In the genomic region with DNA sequence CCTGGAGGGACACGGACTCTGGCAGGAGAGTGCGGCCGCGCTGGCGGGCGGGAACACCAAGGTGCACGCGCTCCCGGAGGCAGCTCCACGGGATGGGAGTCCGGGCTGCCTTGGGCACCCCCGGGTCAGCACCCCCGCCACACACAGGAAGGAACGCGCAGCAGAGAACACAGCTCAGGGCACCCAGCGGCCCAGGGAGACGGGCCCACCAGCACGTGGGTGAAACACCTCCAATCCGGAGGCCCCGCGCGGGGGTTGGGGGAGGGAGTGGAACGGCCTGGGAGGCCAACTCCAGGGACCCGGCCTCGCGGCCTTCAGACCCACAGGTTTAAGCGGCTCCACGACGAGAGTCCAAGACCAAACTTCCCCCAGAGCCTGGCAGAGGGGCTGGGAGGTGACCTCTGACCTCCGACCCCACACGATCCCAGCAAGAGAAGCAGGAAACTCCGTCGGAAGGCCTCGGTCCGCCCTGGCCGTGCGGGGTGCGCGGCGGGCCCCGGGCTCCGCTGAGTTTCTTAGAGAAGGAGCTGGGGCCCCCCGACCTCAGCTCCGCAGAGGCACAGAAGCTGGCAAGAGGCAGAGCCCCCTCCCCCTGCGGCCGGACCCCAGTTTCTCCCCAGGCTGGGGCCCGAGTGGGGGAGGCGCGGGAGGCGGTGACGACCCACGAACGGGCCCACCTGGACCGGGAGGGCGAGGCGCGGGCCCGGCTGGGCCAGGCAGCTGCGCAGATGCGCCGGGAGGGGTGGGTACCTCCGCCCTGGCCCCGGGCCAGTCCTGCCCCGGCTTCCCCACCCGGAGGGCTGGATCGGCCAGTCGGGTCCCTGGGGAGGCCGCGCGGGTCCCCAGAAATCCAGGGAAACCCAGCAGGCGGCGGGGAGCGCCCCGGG, we compare ENCODE assay signal across 1 cellular context.
A peak's percentile ranks its signal among the peaks of the same experiment; 100 is the strongest.
TF ChIP-seq lines count a peak whose summit lies in the region.

No MANE protein-coding gene starts in this region.

TF ChIP-seq in IMR-90, 13 proteins besides CTCF, POLR2A, EP300 and RAD21:
- TF ChIP-seq CEBPB (IDR thresholded peaks at IDR 0.05; ENCODE audit: low read depth, low read length) (no peak), RCOR1 (IDR thresholded peaks at IDR 0.05; ENCODE audit: insufficient replicate concordance, low read length) (no peak), FOS (IDR thresholded peaks at IDR 0.05; ENCODE audit: low read depth, low read length) (no peak), MAFK (IDR thresholded peaks at IDR 0.05; ENCODE audit: low read depth, low read length) (no peak), BHLHE40 (IDR thresholded peaks at IDR 0.05; ENCODE audit: low read depth, low read length) (no peak; the same call in 1 of the 2 replicates), MAZ (IDR thresholded peaks at IDR 0.05; ENCODE audit: borderline replicate concordance, low read depth, low read length) (peak; percentile 22; the same call in 1 of the 2 replicates), SMC3 (IDR thresholded peaks at IDR 0.05; ENCODE audit: low read depth, low read length) (no peak), MXI1 (IDR thresholded peaks at IDR 0.05; ENCODE audit: borderline replicate concordance, low read depth, low read length) (0 out of 2 replicates have a peak, but pooled peaks have one; percentile 23), RFX5 (IDR thresholded peaks at IDR 0.05; ENCODE audit: low read depth, low read length) (no peak), NFE2L2 (IDR thresholded peaks at IDR 0.05; ENCODE audit: low read depth, low read length) (no peak), CHD1 (IDR thresholded peaks at IDR 0.05; ENCODE audit: low read depth, low read length) (no peak)
- TF ChIP-seq, protein P1, sequence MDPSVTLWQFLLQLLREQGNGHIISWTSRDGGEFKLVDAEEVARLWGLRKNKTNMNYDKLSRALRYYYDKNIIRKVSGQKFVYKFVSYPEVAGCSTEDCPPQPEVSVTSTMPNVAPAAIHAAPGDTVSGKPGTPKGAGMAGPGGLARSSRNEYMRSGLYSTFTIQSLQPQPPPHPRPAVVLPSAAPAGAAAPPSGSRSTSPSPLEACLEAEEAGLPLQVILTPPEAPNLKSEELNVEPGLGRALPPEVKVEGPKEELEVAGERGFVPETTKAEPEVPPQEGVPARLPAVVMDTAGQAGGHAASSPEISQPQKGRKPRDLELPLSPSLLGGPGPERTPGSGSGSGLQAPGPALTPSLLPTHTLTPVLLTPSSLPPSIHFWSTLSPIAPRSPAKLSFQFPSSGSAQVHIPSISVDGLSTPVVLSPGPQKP (IDR thresholded peaks at IDR 0.05; ENCODE audit: borderline replicate concordance, low read depth, low read length) = no peak
- TF ChIP-seq, protein P2, sequence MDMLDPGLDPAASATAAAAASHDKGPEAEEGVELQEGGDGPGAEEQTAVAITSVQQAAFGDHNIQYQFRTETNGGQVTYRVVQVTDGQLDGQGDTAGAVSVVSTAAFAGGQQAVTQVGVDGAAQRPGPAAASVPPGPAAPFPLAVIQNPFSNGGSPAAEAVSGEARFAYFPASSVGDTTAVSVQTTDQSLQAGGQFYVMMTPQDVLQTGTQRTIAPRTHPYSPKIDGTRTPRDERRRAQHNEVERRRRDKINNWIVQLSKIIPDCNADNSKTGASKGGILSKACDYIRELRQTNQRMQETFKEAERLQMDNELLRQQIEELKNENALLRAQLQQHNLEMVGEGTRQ (IDR thresholded peaks at IDR 0.05; ENCODE audit: low read depth, low read length) = peak; percentile 92
